1 cellular context compared by ENCODE assay signal in genomic region chr2:47072018-47072691, GRCh38.
TF ChIP-seq lines count a peak whose summit lies in the region.

No MANE protein-coding gene starts in this region.

TF ChIP-seq in HepG2, 621 proteins besides CTCF, POLR2A, EP300 and RAD21 (continued from another document):
- TF ChIP-seq THAP7 (CRISPR knock-in tag; IDR thresholded peaks at IDR 0.05) (no peak), CENPX (CRISPR knock-in tag; IDR thresholded peaks at IDR 0.05) (no peak), ZNF768 (CRISPR knock-in tag; IDR thresholded peaks at IDR 0.05) (peak; percentile 18; the same call in 1 of the 2 replicates), HDAC2 (CRISPR knock-in tag; IDR thresholded peaks at IDR 0.05) (no peak), ZNF556 (CRISPR knock-in tag; IDR thresholded peaks at IDR 0.05; ENCODE audit: borderline replicate concordance) (no peak; the same call in 1 of the 2 replicates), ZNF569 (CRISPR knock-in tag; IDR thresholded peaks at IDR 0.05; ENCODE audit: borderline replicate concordance) (no peak), DMAP1 (CRISPR knock-in tag; IDR thresholded peaks at IDR 0.05) (no peak), MXD1 (CRISPR knock-in tag; IDR thresholded peaks at IDR 0.05) (no peak), ZNF784 (CRISPR knock-in tag; IDR thresholded peaks at IDR 0.05; ENCODE audit: borderline replicate concordance) (no peak), ZNF337 (CRISPR knock-in tag; IDR thresholded peaks at IDR 0.05; ENCODE audit: borderline replicate concordance, low read depth) (no peak), ZNF367 (CRISPR knock-in tag; IDR thresholded peaks at IDR 0.05; ENCODE audit: borderline replicate concordance) (no peak), SP2 (CRISPR knock-in tag; IDR thresholded peaks at IDR 0.05) (no peak), KLF11 (CRISPR knock-in tag; IDR thresholded peaks at IDR 0.05) (no peak), EZH2 (conservative IDR thresholded peaks at IDR 0.05; ENCODE audit: low read depth, low read length) (no peak), ZSCAN5A (CRISPR knock-in tag; IDR thresholded peaks at IDR 0.05; ENCODE audit: borderline replicate concordance) (no peak), HIVEP1 (CRISPR knock-in tag; IDR thresholded peaks at IDR 0.05) (peak; percentile 46; the same call in 1 of the 2 replicates), ZNF747 (CRISPR knock-in tag; IDR thresholded peaks at IDR 0.05; ENCODE audit: borderline replicate concordance) (peak; percentile 51; the same call in 1 of the 2 replicates), ZMAT3 (CRISPR knock-in tag; conservative IDR thresholded peaks at IDR 0.05) (no peak), ZBTB38 (CRISPR knock-in tag; IDR thresholded peaks at IDR 0.05) (peak; percentile 94), FLYWCH1 (CRISPR knock-in tag; IDR thresholded peaks at IDR 0.05) (no peak), CBX5 (CRISPR knock-in tag; IDR thresholded peaks at IDR 0.05; ENCODE audit: borderline replicate concordance) (no peak), KDM5A (IDR thresholded peaks at IDR 0.05; ENCODE audit: borderline replicate concordance, low read length) (no peak), THAP9 (CRISPR knock-in tag; IDR thresholded peaks at IDR 0.05; ENCODE audit: borderline replicate concordance) (no peak), TBX3 (IDR thresholded peaks at IDR 0.05; ENCODE audit: borderline replicate concordance) (no peak), DNMT1 (CRISPR knock-in tag; IDR thresholded peaks at IDR 0.05) (0 out of 2 replicates have a peak, but pooled peaks have one; percentile 25), RFXAP (CRISPR knock-in tag; IDR thresholded peaks at IDR 0.05; ENCODE audit: borderline replicate concordance) (no peak), TFE3 (CRISPR knock-in tag; IDR thresholded peaks at IDR 0.05) (no peak), DR1 (CRISPR knock-in tag; IDR thresholded peaks at IDR 0.05) (peak; percentile 28; the same call in 1 of the 2 replicates)
